In the genomic region with DNA sequence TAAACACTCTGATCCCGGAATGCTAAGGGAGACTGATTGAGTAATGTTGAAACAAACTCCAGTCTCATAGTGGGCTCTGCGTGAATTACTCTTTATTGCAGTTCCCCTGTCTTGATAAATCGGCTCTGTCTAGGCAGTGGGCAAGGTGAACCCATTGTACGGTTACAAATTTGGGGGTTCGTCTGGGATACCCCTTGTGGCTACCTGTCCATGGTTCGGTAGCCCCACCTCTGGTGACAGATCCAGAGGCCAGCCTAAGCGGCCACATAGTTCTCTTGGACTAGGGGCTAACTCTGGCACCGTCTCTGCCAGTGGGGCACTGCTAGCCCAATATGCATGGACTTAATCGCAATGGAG, we compare ENCODE assay signal across 9 cellular contexts. TPM values are rescaled to one million over a fixed set of nuclear protein-coding genes. Genes with fewer than 3 reads are reported as not detected.
DNase-seq lines count a peak whose midpoint lies in the region; ATAC-seq and TF ChIP-seq lines count a peak whose summit lies in the region.
"Had no signal": no experiment of that assay in that cellular context is flagged by ENCODE, and none has a peak within 500 bp of the region (broad histone marks: within the 10 kb centered on the region; RNA-seq: fewer than 3 reads in every experiment).

No MANE protein-coding gene starts in this region.

- no peaks in the 10 kb centered on the region for H3K27me3 Mint-ChIP-seq in activated naive CD4-positive, alpha-beta T cell treated with anti-CD3 and anti-CD28 coated beads for 36 hours (ENCODE audit: low read depth)

- peaks cover 35% of the 10 kb centered on the region for H3K4me1 Mint-ChIP-seq in activated naive CD4-positive, alpha-beta T cell treated with anti-CD3 and anti-CD28 coated beads for 36 hours (ENCODE audit: low read depth)

- DNase-seq in activated naive CD4-positive, alpha-beta T cell treated with anti-CD3 and anti-CD28 coated beads for 36 hours: no peak
- DNase-seq in activated naive CD4-positive, alpha-beta T cell (lab: John Stamatoyannopoulos, UW): no peak
- DNase-seq in activated naive CD4-positive, alpha-beta T cell treated with anti-CD3 and anti-CD28 coated beads, Interleukin-2, amount 50 U/mL, for 72 hours (ENCODE audit: low spot score in 2 of 2): no peak
- DNase-seq in left lung: no peak
- DNase-seq in foreskin melanocyte: no peak
- no peak for DNase-seq in HT-29 (ENCODE audit: low spot score)
- DNase-seq: DMS53 had no signal

- H3K9me3 ChIP-seq in left lung: no peaks in the 10 kb centered on the region

- ATAC-seq in activated naive CD4-positive, alpha-beta T cell treated with anti-CD3 and anti-CD28 coated beads, Interleukin-2, amount 50 U/mL, for 72 hours: no peak
- ATAC-seq in left lung (no peak), GM18519 (IDR thresholded peaks at IDR 0.05; ENCODE audit: low FRiP score, unreplicated experiment) (no peak)

- CTCF ChIA-PET in activated naive CD4-positive, alpha-beta T cell treated with anti-CD3 and anti-CD28 coated beads for 36 hours (lab: Charles Lee): interaction anchor here (0.6 to 2.0 kb wide), 5 partner anchors 13 to 346 kb away, joined by 4 to 11 read pairs (median 6); a partner anchor contains a TSS

- peaks cover 22% of the 10 kb centered on the region for H3K36me3 Mint-ChIP-seq in activated naive CD4-positive, alpha-beta T cell treated with anti-CD3 and anti-CD28 coated beads for 36 hours (ENCODE audit: low read depth)
- H3K36me3 Mint-ChIP-seq in activated naive CD4-positive, alpha-beta T cell treated with anti-CD3 and anti-CD28 coated beads, Interleukin-2, amount 50 U/mL, for 72 hours: peaks cover 21 to 28% of the 10 kb centered on the region in 2 donors

- peak overlapping the region; percentile 92 for H3K4me3 Mint-ChIP-seq in activated naive CD4-positive, alpha-beta T cell treated with anti-CD3 and anti-CD28 coated beads for 36 hours

- H3K4me1 ChIP-seq in left lung: peaks cover 28 to 40% of the 10 kb centered on the region in 2 donors

- no peaks in the 10 kb centered on the region for H3K36me3 ChIP-seq in left lung

- no peak overlapping the region for H3K27ac Mint-ChIP-seq in activated naive CD4-positive, alpha-beta T cell treated with anti-CD3 and anti-CD28 coated beads for 36 hours
- peak overlapping the region; percentile 81 to 89 for H3K27ac Mint-ChIP-seq in activated naive CD4-positive, alpha-beta T cell treated with anti-CD3 and anti-CD28 coated beads, Interleukin-2, amount 50 U/mL, for 72 hours

- no peak for TF ChIP-seq CTCF in left lung (IDR thresholded peaks at IDR 0.05)

- H3K27me3 ChIP-seq in left lung: no peaks in the 10 kb centered on the region

- H3K9me3 Mint-ChIP-seq in activated naive CD4-positive, alpha-beta T cell treated with anti-CD3 and anti-CD28 coated beads for 36 hours: no peaks in the 10 kb centered on the region
- no peaks in the 10 kb centered on the region for H3K9me3 Mint-ChIP-seq in activated naive CD4-positive, alpha-beta T cell treated with anti-CD3 and anti-CD28 coated beads, Interleukin-2, amount 50 U/mL, for 72 hours

- H3K4me3 ChIP-seq in left lung: peak overlapping the region; percentile 97 to 98

- H3K27ac ChIP-seq in left lung (no peak overlapping the region), temporal lobe (ENCODE audit: low read depth, low read length) (peak overlapping the region; percentile 76)

- intact Hi-C loops in activated naive CD4-positive, alpha-beta T cell treated with anti-CD3 and anti-CD28 coated beads for 36 hours (cut with micrococcal nuclease): loop anchor here (2.0 to 5.0 kb wide), 3 partner anchors 113 to 327 kb away; a partner anchor contains a TSS
- intact Hi-C loops in left lung (cut with DNase I): no loop called here

RNA-seq across cellular contexts. Expression of a gene that starts 1.1 kb away (rescaled TPM):
- 10 to 100 TPM; 84.7 to 87.6 TPM for total RNA-seq in activated naive CD4-positive, alpha-beta T cell treated with anti-CD3 and anti-CD28 coated beads for 36 hours
- total RNA-seq in activated naive CD4-positive, alpha-beta T cell treated with anti-CD3 and anti-CD28 coated beads, Interleukin-2, amount 50 U/mL, for 72 hours: 100 to 1,000 TPM in 1 of 2 donors, 10 to 100 TPM in 1; 82.9 to 159 TPM
- 100 to 1,000 TPM; 132 to 142 TPM for total RNA-seq in left lung
- total RNA-seq in temporal lobe: 115 TPM
- total RNA-seq in HT-29 (2014; rRNA removed; shearing (Covaris generic)): 133 and 166 TPM in 2 replicates

RNA-seq across cellular contexts. Expression of a gene that starts 56.1 kb away (rescaled TPM):
- total RNA-seq in activated naive CD4-positive, alpha-beta T cell treated with anti-CD3 and anti-CD28 coated beads for 36 hours: 10 to 100 TPM; 12.9 to 16.1 TPM
- total RNA-seq in activated naive CD4-positive, alpha-beta T cell treated with anti-CD3 and anti-CD28 coated beads, Interleukin-2, amount 50 U/mL, for 72 hours: 10 to 100 TPM; 16.5 to 17.6 TPM
- total RNA-seq in left lung (10 to 100 TPM; 66.1 to 79.9 TPM), temporal lobe (16.0 TPM)
- total RNA-seq in HT-29 (2014; rRNA removed; shearing (Covaris generic)): 26.2 and 33.1 TPM in 2 replicates

RNA-seq across cellular contexts. Expression of a gene that starts 56.3 kb away (rescaled TPM):
- total RNA-seq in activated naive CD4-positive, alpha-beta T cell treated with anti-CD3 and anti-CD28 coated beads for 36 hours: 10 to 100 TPM; 59.9 to 62.2 TPM
- total RNA-seq in activated naive CD4-positive, alpha-beta T cell treated with anti-CD3 and anti-CD28 coated beads, Interleukin-2, amount 50 U/mL, for 72 hours: 10 to 100 TPM; 71.5 to 82.9 TPM
- total RNA-seq in left lung: 10 to 100 TPM; 59.8 to 69.1 TPM
- 56.3 TPM for total RNA-seq in temporal lobe
- total RNA-seq in HT-29 (2014; rRNA removed; shearing (Covaris generic)): 169 and 197 TPM in 2 replicates
